In the genomic region with DNA sequence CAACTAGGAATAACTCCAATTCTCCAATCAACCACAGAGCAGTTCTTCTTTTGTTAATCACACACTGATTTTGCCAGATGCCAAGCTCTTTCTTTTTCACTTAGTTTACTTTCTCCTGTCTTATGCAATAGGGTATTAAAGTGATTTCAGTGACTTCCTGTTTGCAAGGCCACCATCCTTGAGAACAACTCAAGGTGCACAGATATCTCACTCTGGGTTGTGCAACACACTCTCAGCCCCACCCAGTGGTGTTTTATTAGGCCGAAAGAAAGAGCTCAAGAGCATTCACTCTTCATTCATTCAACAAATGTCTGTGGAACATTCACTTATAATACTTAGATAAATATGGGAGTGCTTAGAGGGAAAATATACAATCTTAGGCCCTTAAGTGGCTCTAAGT, we compare ENCODE assay signal across 13 cellular contexts.
"Had no signal": no experiment of that assay in that cellular context is flagged by ENCODE, and none has a peak within 500 bp of the region (broad histone marks: within the 10 kb centered on the region; RNA-seq: fewer than 3 reads in every experiment).

No MANE protein-coding gene starts in this region.

- H3K27me3 ChIP-seq: uterus had no signal

- H3K4me1 ChIP-seq: uterus had no signal

- H3K36me3 ChIP-seq: uterus, WERI-Rb-1 had no signal

- H3K27ac ChIP-seq: coronary artery, uterus, WERI-Rb-1 had no signal

- H3K9me3 ChIP-seq: uterus had no signal

- H3K4me3 ChIP-seq: coronary artery, uterus had no signal

- ATAC-seq: activated CD4-positive, alpha-beta T cell treated with anti-CD3 and anti-CD28 coated beads for 36 hours; activated CD8-positive, alpha-beta T cell treated with anti-CD3 and anti-CD28 coated beads for 36 hours; stimulated activated naive CD8-positive, alpha-beta T cell treated with anti-CD3 and anti-CD28 coated beads, Interleukin-15, Interleukin-2, amounts not matched to agents 100 U/mL and 50 U/mL, for 24 hours had no signal

- DNase-seq: activated CD4-positive, alpha-beta T cell treated with anti-CD3 and anti-CD28 coated beads for 36 hours; activated CD8-positive, alpha-beta T cell treated with anti-CD3 and anti-CD28 coated beads for 36 hours; activated naive CD4-positive, alpha-beta T cell treated with Interleukin-2 at 50 U/mL for 16 hours; effector CD4-positive, alpha-beta T cell; hypothalamus; mesenchymal stem cell; stimulated activated CD4-positive, alpha-beta T cell treated with anti-CD3 and anti-CD28 coated beads, Interleukin-4, amount 100 ng/mL, for 1 hour; stimulated activated CD8-positive, alpha-beta memory T cell treated with anti-CD3 and anti-CD28 coated beads, Interleukin-4, amount 100 ng/mL, for 48 hours; stimulated activated naive CD8-positive, alpha-beta T cell treated with anti-CD3 and anti-CD28 coated beads, Interleukin-15, Interleukin-2, amounts not matched to agents 100 U/mL and 50 U/mL, for 24 hours; T-helper 1 cell; uterus; WERI-Rb-1 had no signal
